ENCODE assay signal across 34 cellular contexts in the genomic region with DNA sequence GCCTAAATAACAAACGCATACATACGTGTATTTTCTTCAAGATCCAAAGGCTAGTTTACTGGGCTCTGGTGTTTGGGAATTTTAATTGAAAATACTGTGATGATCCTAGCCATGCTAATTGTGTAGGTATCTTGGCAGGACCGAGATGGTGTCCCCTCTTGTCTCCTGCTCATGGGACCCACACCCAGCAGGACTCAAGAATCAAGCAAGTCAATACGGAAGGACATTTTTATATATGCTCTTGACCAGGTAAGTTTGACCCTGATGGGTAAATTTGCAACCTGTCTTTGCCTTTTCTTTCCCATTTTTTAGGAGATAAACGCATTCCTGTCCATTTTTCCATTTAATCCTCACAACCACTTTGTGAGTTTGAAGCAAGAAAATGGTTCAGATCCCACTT.
"Had no signal": no experiment of that assay in that cellular context is flagged by ENCODE, and none has a peak within 500 bp of the region (broad histone marks: within the 10 kb centered on the region; RNA-seq: fewer than 3 reads in every experiment).

No MANE protein-coding gene starts in this region.

- H3K9me3 ChIP-seq: MG63 had no signal

- H3K4me3 ChIP-seq: MG63 had no signal

- DNase-seq: Karpas-422, Kasumi-1, MG63, MM.1S, MV-4-11, NCI-H1048, NCI-H1092, NCI-H1092 treated with DMSO at 0.1 percent for 48 hours, NCI-H1105, NCI-H1105 treated with DMSO at 0.1 percent for 48 hours, NCI-H1417, NCI-H1417 treated with DMSO at 0.1 percent for 48 hours, NCI-H1436, NCI-H1436 treated with DMSO at 0.1 percent for 48 hours, NCI-H146, NCI-H1694, NCI-H1694 treated with DMSO at 0.1 percent for 48 hours, NCI-H187, NCI-H187 treated with DMSO at 0.1 percent for 48 hours, NCI-H1930, NCI-H2029, NCI-H2029 treated with DMSO at 0.1 percent for 48 hours, NCI-H2081, NCI-H2081 treated with DMSO at 0.1 percent for 48 hours, NCI-H2107, NCI-H2171, NCI-H2171 treated with DMSO at 0.1 percent for 48 hours, NCI-H2227 treated with DMSO at 0.1 percent for 48 hours, NCI-H226, NCI-H345, NCI-H446, NCI-H446 treated with DMSO at 0.1 percent for 48 hours, NCI-H510A, NCI-H510A treated with DMSO at 0.1 percent for 48 hours had no signal
